In the genomic region with DNA sequence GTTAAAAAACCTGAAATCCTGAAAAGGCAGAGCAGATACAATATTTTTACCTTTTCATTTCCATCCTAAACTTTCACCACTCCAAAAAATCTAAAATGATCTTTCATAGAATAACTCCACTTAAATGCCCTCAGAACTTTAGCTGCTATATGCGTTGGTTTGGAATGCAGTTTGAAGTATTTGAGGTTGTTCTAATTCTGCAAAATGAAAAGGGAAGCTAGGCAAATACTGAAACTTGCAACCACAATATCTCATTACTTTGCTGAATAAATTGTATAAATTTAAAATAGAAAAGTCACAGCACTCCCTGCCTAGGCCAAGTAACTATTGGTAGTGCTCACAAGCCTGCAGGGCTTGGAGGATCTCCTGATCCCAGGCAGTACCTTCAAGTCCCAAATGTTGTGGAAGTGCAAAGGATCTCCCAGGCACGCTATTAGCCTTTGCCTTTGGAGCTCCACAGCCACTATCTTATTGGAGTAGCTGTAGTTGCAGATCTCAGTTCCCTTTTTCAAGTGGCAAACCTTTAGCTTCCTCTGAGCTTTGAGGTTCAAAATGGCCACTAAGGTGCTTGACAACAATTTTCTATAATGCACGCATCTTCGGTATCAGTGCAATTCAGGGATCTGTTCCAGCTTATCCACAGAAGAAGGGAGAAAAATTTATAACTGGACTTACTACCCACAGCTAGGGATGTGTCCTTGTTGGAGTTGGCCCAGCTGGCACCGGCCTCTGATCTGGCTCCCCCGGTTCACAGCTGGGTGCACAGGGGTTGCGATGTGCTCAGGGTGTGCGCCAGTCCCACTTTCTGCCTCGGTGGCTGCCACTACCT, we compare ENCODE assay signal across 12 cellular contexts. TPM values are rescaled to one million over a fixed set of nuclear protein-coding genes. Genes with fewer than 3 reads are reported as not detected.
DNase-seq lines count a peak whose midpoint lies in the region; ATAC-seq and TF ChIP-seq lines count a peak whose summit lies in the region.
"Had no signal": no experiment of that assay in that cellular context is flagged by ENCODE, and none has a peak within 500 bp of the region (broad histone marks: within the 10 kb centered on the region; RNA-seq: fewer than 3 reads in every experiment).

No MANE protein-coding gene starts in this region.

- no peak overlapping the region for H3K27ac ChIP-seq in aorta (ENCODE audit: low read depth in 1 of 2, low read length in 2 of 2)
- H3K27ac ChIP-seq: neural progenitor cell had no signal

- no peaks in the 10 kb centered on the region for H3K36me3 ChIP-seq in aorta (ENCODE audit: control insufficient read depth in 1 of 2, insufficient read depth in 2 of 2, low read length in 1 of 2)
- H3K36me3 ChIP-seq: neural progenitor cell had no signal

- no peaks in the 10 kb centered on the region for H3K36me3 Mint-ChIP-seq in Calu3 (ENCODE audit: insufficient read depth, unreplicated experiment)
- H3K36me3 Mint-ChIP-seq: neural progenitor cell had no signal

- CTCF ChIA-PET in Calu3 (lab: Charles Lee) = no interaction called here

- no peak overlapping the region for H3K27ac Mint-ChIP-seq in Calu3 (ENCODE audit: unreplicated experiment)
- H3K27ac Mint-ChIP-seq: activated CD8-positive, alpha-beta T cell treated with anti-CD3 and anti-CD28 coated beads for 36 hours had no signal

- intact Hi-C loops in aorta (cut with DNase I) = no loop called here
- intact Hi-C loops in Calu3 (cut with micrococcal nuclease; ENCODE audit: unreplicated experiment) = no loop called here

- peaks cover 55% of the 10 kb centered on the region for H3K27me3 Mint-ChIP-seq in Calu3 (ENCODE audit: unreplicated experiment)

- DNase-seq in CD1c-positive myeloid dendritic cell (ENCODE audit: extremely low spot score) = peak; percentile 76
- peak; percentile 70 for DNase-seq in NOMO-1 treated with dmso at 0.1 percent for 144 hours (lab: John Stamatoyannopoulos, UW; ENCODE audit: unreplicated experiment)
- no peak for DNase-seq in central memory CD4-positive, alpha-beta T cell
- DNase-seq in SK-N-DZ (ENCODE audit: low spot score) = no peak
- no peak for DNase-seq in aorta
- DNase-seq in Calu3 = no peak
- DNase-seq: activated CD8-positive, alpha-beta T cell treated with anti-CD3 and anti-CD28 coated beads for 36 hours had no signal

- ATAC-seq in GM19452 (IDR thresholded peaks at IDR 0.05; ENCODE audit: unreplicated experiment) = peak; percentile 90
- ATAC-seq in HG03045 (IDR thresholded peaks at IDR 0.05; ENCODE audit: unreplicated experiment) = peak; percentile 82
- no peak for ATAC-seq in aorta (ENCODE audit: low FRiP score)
- ATAC-seq: activated CD8-positive, alpha-beta T cell treated with anti-CD3 and anti-CD28 coated beads for 36 hours had no signal

- H3K4me3 Mint-ChIP-seq in Calu3 (ENCODE audit: low read depth, unreplicated experiment) = no peak overlapping the region
- H3K4me3 Mint-ChIP-seq: activated CD8-positive, alpha-beta T cell treated with anti-CD3 and anti-CD28 coated beads for 36 hours; neural progenitor cell had no signal

- peaks cover 16% of the 10 kb centered on the region for H3K4me1 Mint-ChIP-seq in Calu3 (ENCODE audit: low read depth, unreplicated experiment)

- H3K9me3 ChIP-seq in aorta (ENCODE audit: control insufficient read depth, low read length) = no peaks in the 10 kb centered on the region

- no peaks in the 10 kb centered on the region for H3K27me3 ChIP-seq in aorta (ENCODE audit: control insufficient read depth in 1 of 2, insufficient read depth in 2 of 2, low read length in 1 of 2)
- H3K27me3 ChIP-seq: neural progenitor cell had no signal

- BruUV-seq in Calu3 (replicated peaks; lab: Mats Ljungman, UMichigan) = no TSS peak

- no peak overlapping the region for H3K4me3 ChIP-seq in aorta (ENCODE audit: low read length in 2 of 2)
- H3K4me3 ChIP-seq: neural progenitor cell had no signal

- no peak for TF ChIP-seq CTCF in Calu3 (IDR thresholded peaks at IDR 0.05; ENCODE audit: unreplicated experiment)

- H3K4me1 ChIP-seq in aorta (ENCODE audit: control insufficient read depth in 1 of 2, insufficient read depth in 2 of 2, low read length in 2 of 2) = no peaks in the 10 kb centered on the region
- H3K4me1 ChIP-seq: neural progenitor cell had no signal

- 84% methylated on average over 9 of the region's 9 CpGs for WGBS in aorta, 2 donors

- H3K9me3 Mint-ChIP-seq in Calu3 (ENCODE audit: low read depth, unreplicated experiment) = no peaks in the 10 kb centered on the region
- H3K9me3 Mint-ChIP-seq: activated CD8-positive, alpha-beta T cell treated with anti-CD3 and anti-CD28 coated beads for 36 hours; neural progenitor cell had no signal

RNA-seq across cellular contexts. Expression of gene ANKRD62, which starts 43.4 kb away (rescaled TPM):
- 0.05 and 0.18 TPM in 2 replicates for polyA plus RNA-seq in SK-N-DZ (2014; cell fraction: cytosol; rRNA removed)
- polyA plus RNA-seq in SK-N-DZ (2014; cell fraction: nucleus; rRNA removed) = 0.09 and 0.13 TPM in 2 replicates
- total RNA-seq in aorta (not detected), Calu3 (2022) (not detected in 2 replicates)
- polyA plus RNA-seq in aorta = not detected
- total RNA-seq: activated CD8-positive, alpha-beta T cell treated with anti-CD3 and anti-CD28 coated beads for 36 hours; NCI-H460 had no signal
- polyA plus RNA-seq: AG04450 had no signal

Comparison
In these comparisons a context has a peak if more than half of its experiments do, and no peak if none do; other contexts are left out.
1. DNase-seq: peak in CD1c-positive myeloid dendritic cell (single experiment) and NOMO-1 treated with dmso at 0.1 percent for 144 hours (single experiment); none in central memory CD4-positive, alpha-beta T cell (single experiment), SK-N-DZ (single experiment), aorta (0 of 2) and Calu3 (single experiment).